Comparison of ENCODE assay signal across 22 cellular contexts in genomic region chr3:112129925-112130637, GRCh38. TPM values are rescaled to one million over a fixed set of nuclear protein-coding genes. Genes with fewer than 3 reads are reported as not detected.
DNase-seq lines count a peak whose midpoint lies in the region; ATAC-seq, FAIRE-seq and TF ChIP-seq lines count a peak whose summit lies in the region.
"Had no signal": no experiment of that assay in that cellular context is flagged by ENCODE, and none has a peak within 500 bp of the region (broad histone marks: within the 10 kb centered on the region; RNA-seq: fewer than 3 reads in every experiment).

No MANE protein-coding gene starts in this region.

- peaks cover 90% of the 10 kb centered on the region for H3K4me1 Mint-ChIP-seq in activated T-cell treated with anti-CD3 and anti-CD28 coated beads, Interleukin-2, amount 50 U/mL, for 4 hours (ENCODE audit: low read depth)
- H3K4me1 Mint-ChIP-seq in activated naive CD8-positive, alpha-beta T cell treated with anti-CD3 and anti-CD28 coated beads for 36 hours = peaks cover 83% of the 10 kb centered on the region

- no peaks in the 10 kb centered on the region for H3K9me3 Mint-ChIP-seq in activated T-cell treated with anti-CD3 and anti-CD28 coated beads, Interleukin-2, amount 50 U/mL, for 4 hours
- H3K9me3 Mint-ChIP-seq in activated naive CD8-positive, alpha-beta T cell treated with anti-CD3 and anti-CD28 coated beads for 36 hours = no peaks in the 10 kb centered on the region
- H3K9me3 Mint-ChIP-seq: GM23338 had no signal

- H3K4me1 ChIP-seq in spleen = peaks cover 15 to 100% (median 51%) of the 10 kb centered on the region in 6 donors

- peak overlapping the region in 5 of 8 donors; percentile 6 to 79 (median 62) for H3K27ac ChIP-seq in spleen
- H3K27ac ChIP-seq: tibial artery had no signal

- peak overlapping the region; percentile 66 for H3K27ac Mint-ChIP-seq in activated naive CD8-positive, alpha-beta T cell treated with anti-CD3 and anti-CD28 coated beads for 36 hours

- WGBS in spleen, 5 donors = 73 to 80% (median 74%) methylated on average over 4 of the region's 4 CpGs

- no peak for ATAC-seq in activated T-cell treated with anti-CD3 and anti-CD28 coated beads, Interleukin-2, amount 50 U/mL, for 4 hours
- no peak for ATAC-seq in GM19463 (IDR thresholded peaks at IDR 0.05; ENCODE audit: unreplicated experiment)
- ATAC-seq: activated CD4-positive, CD25-positive, alpha-beta regulatory T cell treated with anti-CD3 and anti-CD28 coated beads, Interleukin-2, amount 50 U/mL, for 24 hours had no signal

- TF ChIP-seq POLR2A in spleen (IDR thresholded peaks at IDR 0.05) = no peak

- peak overlapping the region; percentile 48 for H3K4me3 Mint-ChIP-seq in activated T-cell treated with anti-CD3 and anti-CD28 coated beads, Interleukin-2, amount 50 U/mL, for 4 hours
- no peak overlapping the region for H3K4me3 Mint-ChIP-seq in activated naive CD8-positive, alpha-beta T cell treated with anti-CD3 and anti-CD28 coated beads for 36 hours
- H3K4me3 Mint-ChIP-seq: GM23338 had no signal

- FAIRE-seq in GM19239 (lab: Jason Lieb, UNC) = peak; percentile 92
- FAIRE-seq: bronchial epithelial cell, RCC 7860 had no signal

- H3K27me3 ChIP-seq in spleen (replicated peaks in 1 of 7) = no peaks in the 10 kb centered on the region
- H3K27me3 ChIP-seq: tibial artery had no signal

- intact Hi-C loops in spleen (cut with DNase I; ENCODE audit: low total_unique reads) = no loop called here

- H3K4me3 ChIP-seq in spleen = peak overlapping the region in 1 of 8 donors; percentile 65
- H3K4me3 ChIP-seq: GM23338, tibial artery had no signal

- H3K36me3 ChIP-seq in spleen = peaks cover 0 to 7% (median 0%) of the 10 kb centered on the region in 6 donors

- TF ChIP-seq CTCF in spleen (IDR thresholded peaks at IDR 0.05 in 8 of 11, conservative IDR thresholded peaks at IDR 0.05 in 3 of 11) = no peak

- H3K36me3 Mint-ChIP-seq in activated T-cell treated with anti-CD3 and anti-CD28 coated beads, Interleukin-2, amount 50 U/mL, for 4 hours (ENCODE audit: insufficient read depth) = peaks cover 3% of the 10 kb centered on the region
- peaks cover 19% of the 10 kb centered on the region for H3K36me3 Mint-ChIP-seq in activated naive CD8-positive, alpha-beta T cell treated with anti-CD3 and anti-CD28 coated beads for 36 hours

- H3K27me3 Mint-ChIP-seq in activated T-cell treated with anti-CD3 and anti-CD28 coated beads, Interleukin-2, amount 50 U/mL, for 4 hours (ENCODE audit: low read depth) = no peaks in the 10 kb centered on the region
- H3K27me3 Mint-ChIP-seq in activated naive CD8-positive, alpha-beta T cell treated with anti-CD3 and anti-CD28 coated beads for 36 hours = no peaks in the 10 kb centered on the region

- H3K9me3 ChIP-seq in spleen = no peaks in the 10 kb centered on the region
- H3K9me3 ChIP-seq: tibial artery had no signal

- no peak for DNase-seq in activated T-cell treated with anti-CD3 and anti-CD28 coated beads, Interleukin-2, amount 50 U/mL, for 4 hours
- no peak for DNase-seq in activated T-cell treated with anti-CD3 and anti-CD28 coated beads, Interleukin-2, amount 50 U/mL, for 1 hour
- DNase-seq in GM19239 (ENCODE audit: insufficient read length, low spot score) (no peak), spleen (no peak), D341Med (ENCODE audit: low spot score) (no peak)
- DNase-seq in activated naive CD8-positive, alpha-beta T cell treated with anti-CD3 and anti-CD28 coated beads for 36 hours = no peak
- no peak for DNase-seq in activated CD4-positive, CD25-positive, alpha-beta regulatory T cell treated with anti-CD3 and anti-CD28 coated beads, Interleukin-2, amount 50 U/mL, for 72 hours
- DNase-seq: activated effector memory CD4-positive, alpha-beta T cell treated with Interleukin-2 at 50 U/mL for 16 hours; Calu3; hippocampal formation; left cardiac atrium; NCI-H2029; NCI-H526 treated with DMSO at 0.1 percent for 48 hours; tibial artery had no signal

RNA-seq across cellular contexts. Expression of gene GCSAM, which starts 3.0 kb away (rescaled TPM):
- total RNA-seq in activated T-cell treated with anti-CD3 and anti-CD28 coated beads, Interleukin-2, amount 50 U/mL, for 4 hours = 1 to 10 TPM; 1.3 to 2.0 (median 2.0) TPM
- total RNA-seq in activated naive CD8-positive, alpha-beta T cell treated with anti-CD3 and anti-CD28 coated beads for 36 hours = 1 to 10 TPM; 7.5 to 8.5 TPM
- 10 to 100 TPM in 3 of 7 donors, 1 to 10 TPM in 4; 6.7 to 18.9 (median 8.9) TPM for total RNA-seq in spleen
- polyA plus RNA-seq in spleen = 10 to 100 TPM in 1 of 3 donors, 1 to 10 TPM in 2; 2.7 to 20.9 (median 3.7) TPM
- total RNA-seq: Calu3, GM23338, HT-29, M059J, renal cortical epithelial cell had no signal

RNA-seq across cellular contexts. Expression of gene C3orf52, which starts 43.9 kb away (rescaled TPM):
- 1 to 10 TPM; 1.5 to 2.2 (median 2.1) TPM for total RNA-seq in activated T-cell treated with anti-CD3 and anti-CD28 coated beads, Interleukin-2, amount 50 U/mL, for 4 hours
- total RNA-seq in activated naive CD8-positive, alpha-beta T cell treated with anti-CD3 and anti-CD28 coated beads for 36 hours = 1 to 10 TPM; 3.4 to 4.5 TPM
- 1 to 10 TPM in 5 of 7 donors, under 1 TPM in 2; 0.74 to 3.9 (median 1.5) TPM for total RNA-seq in spleen
- under 1 TPM; 0.26 to 0.55 (median 0.33) TPM for polyA plus RNA-seq in spleen
